ENCODE assay signal across 8 cellular contexts in the genomic region with DNA sequence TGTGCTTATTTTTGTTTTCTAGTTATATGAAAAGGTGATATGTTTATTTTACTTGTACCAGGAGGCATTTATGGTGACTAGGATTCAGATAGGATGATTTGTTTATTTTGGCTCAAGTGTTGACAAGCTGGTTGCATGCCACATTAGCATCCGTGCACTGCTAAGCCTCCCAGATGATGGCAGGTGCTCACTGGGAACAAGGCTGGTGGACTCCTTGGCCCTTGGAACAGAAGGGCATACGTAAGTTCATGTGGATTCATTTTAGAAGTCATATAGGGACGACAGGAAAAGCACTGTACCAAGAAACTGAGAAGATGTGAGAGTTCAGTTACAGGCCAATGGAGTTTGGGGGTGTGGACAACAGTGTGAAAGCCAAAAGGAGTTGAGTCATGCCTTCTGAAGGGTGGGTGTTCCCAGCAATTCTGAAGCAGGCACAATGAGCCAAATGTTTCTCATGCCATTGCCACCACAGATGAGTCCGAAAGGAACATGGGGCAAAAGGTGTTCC.
A peak's percentile ranks its signal among the peaks of the same experiment; 100 is the strongest.
DNase-seq lines count a peak whose midpoint lies in the region; ATAC-seq and TF ChIP-seq lines count a peak whose summit lies in the region.

No MANE protein-coding gene starts in this region.

- H3K4me3 ChIP-seq in heart left ventricle, result no peak overlapping the region

- no peaks in the 10 kb centered on the region for H3K36me3 ChIP-seq in heart left ventricle

- ATAC-seq in heart left ventricle (peak in 3 of 4 donors; percentile 54 to 90 (median 76)), GM18519 (IDR thresholded peaks at IDR 0.05; ENCODE audit: low FRiP score, unreplicated experiment) (no peak), GM19023 (IDR thresholded peaks at IDR 0.05; ENCODE audit: unreplicated experiment) (no peak), GM21423 (IDR thresholded peaks at IDR 0.05; ENCODE audit: unreplicated experiment) (no peak)

- no peaks in the 10 kb centered on the region for H3K27me3 ChIP-seq in heart left ventricle

- no peaks in the 10 kb centered on the region for H3K9me3 ChIP-seq in heart left ventricle

- 65 to 71% (median 69%) methylated on average over 4 of the region's 4 CpGs for WGBS in heart left ventricle, 4 donors

- no peak for TF ChIP-seq POLR2A in heart left ventricle (IDR thresholded peaks at IDR 0.05)

- H3K27ac ChIP-seq in heart left ventricle, result no peak overlapping the region

- TF ChIP-seq CTCF in heart left ventricle (IDR thresholded peaks at IDR 0.05), result no peak

- intact Hi-C loops in heart left ventricle (cut with DNase I), result loop anchor here in 2 of 10 donors (5.0 to 10.0 kb wide), 2 partner anchors 53 to 164 kb away; partner anchors contain the start of gene PHLPP1 (in 1 of the 2)

- peaks cover 7 to 42% (median 23%) of the 10 kb centered on the region in 12 donors for H3K4me1 ChIP-seq in heart left ventricle

- DNase-seq in EH (ENCODE audit: low read depth), result peak; percentile 96
- peak; percentile 86 for DNase-seq in HS-27A (ENCODE audit: low read depth)
- peak; percentile 74 to 92 for DNase-seq in SW 1271 (lab: John Stamatoyannopoulos, UW)
- DNase-seq in heart left ventricle, result no peak
- no peak for DNase-seq in central memory CD4-positive, alpha-beta T cell

Comparison
In these comparisons a context has a peak if more than half of its experiments do, and no peak if none do; other contexts are left out.
1. DNase-seq: peak in EH (single experiment), HS-27A (single experiment) and SW 1271 (2 of 2); none in heart left ventricle (0 of 5) and central memory CD4-positive, alpha-beta T cell (single experiment).
2. ATAC-seq: peak in heart left ventricle (3 of 4); none in GM18519 (single experiment), GM19023 (single experiment) and GM21423 (single experiment).